In genomic region chr17:81399481-81400153, GRCh38 we compare ENCODE assay signal across 2 cellular contexts.
TF ChIP-seq lines count a peak whose summit lies in the region.

No MANE protein-coding gene starts in this region.

TF ChIP-seq in SK-N-SH, 30 proteins besides CTCF, POLR2A, EP300 and RAD21 (continued from another document):
- TF ChIP-seq ZBTB33 (IDR thresholded peaks at IDR 0.05; ENCODE audit: borderline replicate concordance, low read depth), result no peak
- no peak for TF ChIP-seq TCF12 (IDR thresholded peaks at IDR 0.05)
- TF ChIP-seq SIN3A (IDR thresholded peaks at IDR 0.05; ENCODE audit: borderline replicate concordance, low read depth, low read length), result no peak
- TF ChIP-seq REST (IDR thresholded peaks at IDR 0.05; ENCODE audit: low read depth, low read length), result no peak
- no peak for TF ChIP-seq YY1 (IDR thresholded peaks at IDR 0.05; ENCODE audit: low read depth)
- no peak for TF ChIP-seq RFX5 (IDR thresholded peaks at IDR 0.05; ENCODE audit: low read length)
- TF ChIP-seq FOXJ3 (CRISPR knock-in tag; IDR thresholded peaks at IDR 0.05), result no peak
- TF ChIP-seq RCOR1 (IDR thresholded peaks at IDR 0.05; ENCODE audit: low read length), result no peak
- TF ChIP-seq MXI1 (IDR thresholded peaks at IDR 0.05; ENCODE audit: low read depth, low read length), result no peak
- no peak for TF ChIP-seq SMC3 (IDR thresholded peaks at IDR 0.05; ENCODE audit: low read depth, low read length)
- TF ChIP-seq FOXM1 (IDR thresholded peaks at IDR 0.05; ENCODE audit: low read depth), result no peak

TF ChIP-seq in SK-N-SH treated with all-trans-retinoic acid at 6 μM for 48 hours, 23 proteins besides CTCF, POLR2A, EP300 and RAD21 (continued from another document):
- no peak for TF ChIP-seq CREB5 (CRISPR knock-in tag; IDR thresholded peaks at IDR 0.05; ENCODE audit: low read depth)
- TF ChIP-seq CSDC2 (CRISPR knock-in tag; IDR thresholded peaks at IDR 0.05), result no peak
- TF ChIP-seq ZFP3 (CRISPR knock-in tag; IDR thresholded peaks at IDR 0.05), result no peak
- TF ChIP-seq GLIS3 (CRISPR knock-in tag; IDR thresholded peaks at IDR 0.05), result no peak
- TF ChIP-seq POU6F1 (CRISPR knock-in tag; IDR thresholded peaks at IDR 0.05; ENCODE audit: borderline replicate concordance, low read depth), result no peak
- no peak for TF ChIP-seq TOX (CRISPR knock-in tag; IDR thresholded peaks at IDR 0.05; ENCODE audit: borderline replicate concordance)
